ENCODE assay signal across 8 cellular contexts in genomic region chr17:6555331-6556120, GRCh38. TPM values are rescaled to one million over a fixed set of nuclear protein-coding genes. Genes with fewer than 3 reads are reported as not detected.
DNase-seq lines count a peak whose midpoint lies in the region; ATAC-seq and TF ChIP-seq lines count a peak whose summit lies in the region.

No MANE protein-coding gene starts in this region.

- H3K27me3 Mint-ChIP-seq in CD8-positive, alpha-beta memory T cell, result peaks cover 35 to 58% of the 10 kb centered on the region in 2 donors

- peaks cover 10% of the 10 kb centered on the region for H3K27me3 ChIP-seq in CD8-positive, alpha-beta memory T cell (ENCODE audit: insufficient read depth, low read length, poor library complexity, severe bottlenecking)
- H3K27me3 ChIP-seq in NT2/D1 (ENCODE audit: insufficient read depth, insufficient read length) (peaks cover 51% of the 10 kb centered on the region), ectodermal cell (ENCODE audit: control insufficient read depth, insufficient read depth, low read length, poor library complexity, severe bottlenecking) (peaks cover 62% of the 10 kb centered on the region)

- POLR2A ChIA-PET in CD8-positive, alpha-beta memory T cell (lab: Charles Lee), result no interaction called here

- H3K9me3 ChIP-seq in CD8-positive, alpha-beta memory T cell (ENCODE audit: low read length), result no peaks in the 10 kb centered on the region
- H3K9me3 ChIP-seq in NT2/D1 (ENCODE audit: insufficient read depth, low read length), result no peaks in the 10 kb centered on the region
- no peaks in the 10 kb centered on the region for H3K9me3 ChIP-seq in ectodermal cell (ENCODE audit: control insufficient read depth, low read length)
- H3K9me3 ChIP-seq in mucosa of descending colon, result no peaks in the 10 kb centered on the region

- H3K9me3 Mint-ChIP-seq in CD8-positive, alpha-beta memory T cell, result peaks cover 0 to 1% (median 0%) of the 10 kb centered on the region in 5 donors

- 2% methylated on average over 56 of the region's 56 CpGs for WGBS in ectodermal cell, 2 experiments
- 2% methylated on average over 56 of the region's 56 CpGs for WGBS in urinary bladder

- no peak overlapping the region for H3K27ac Mint-ChIP-seq in CD8-positive, alpha-beta memory T cell

- H3K4me3 Mint-ChIP-seq in CD8-positive, alpha-beta memory T cell, result peak overlapping the region; percentile 41 to 87 (median 68)

- intact Hi-C loops in mucosa of descending colon (cut with DNase I, micrococcal nuclease), result no loop called here

- H3K36me3 ChIP-seq in CD8-positive, alpha-beta memory T cell (ENCODE audit: insufficient read depth, low read length), result no peaks in the 10 kb centered on the region
- H3K36me3 ChIP-seq in NT2/D1 (ENCODE audit: insufficient read depth, insufficient read length, low read length), result no peaks in the 10 kb centered on the region
- H3K36me3 ChIP-seq in ectodermal cell (ENCODE audit: control insufficient read depth, insufficient read depth, low read length), result no peaks in the 10 kb centered on the region
- H3K36me3 ChIP-seq in mucosa of descending colon (ENCODE audit: low read depth), result no peaks in the 10 kb centered on the region
- H3K36me3 ChIP-seq in urinary bladder (ENCODE audit: insufficient read depth), result no peaks in the 10 kb centered on the region

- no peaks in the 10 kb centered on the region for H3K36me3 Mint-ChIP-seq in CD8-positive, alpha-beta memory T cell

- peak; percentile 67 for ATAC-seq in mucosa of descending colon

- no peak overlapping the region for H3K4me3 ChIP-seq in CD8-positive, alpha-beta memory T cell (ENCODE audit: low read length)
- peak overlapping the region; percentile 57 for H3K4me3 ChIP-seq in NT2/D1 (ENCODE audit: insufficient read length, low read depth)
- peak overlapping the region; percentile 40 for H3K4me3 ChIP-seq in ectodermal cell (ENCODE audit: insufficient read depth, low read depth, low read length)
- peak overlapping the region; percentile 32 for H3K4me3 ChIP-seq in mucosa of descending colon
- H3K4me3 ChIP-seq in urinary bladder (ENCODE audit: low read depth, low read length), result peak overlapping the region; percentile 60

- H3K27ac ChIP-seq in CD8-positive, alpha-beta memory T cell (ENCODE audit: low read depth, low read length), result no peak overlapping the region
- H3K27ac ChIP-seq in ectodermal cell (ENCODE audit: insufficient read depth, low read depth, low read length, poor library complexity, severe bottlenecking) (no peak overlapping the region), urinary bladder (ENCODE audit: low read depth) (no peak overlapping the region)

- DNase-seq in CD8-positive, alpha-beta memory T cell, result no peak
- DNase-seq in NT2/D1 (ENCODE audit: low read depth, low spot score) (no peak), mucosa of descending colon (peak; percentile 69 to 78 (median 75)), SHP77 treated with DMSO at 0.1 percent for 48 hours (lab: John Stamatoyannopoulos, UW) (no peak), NCI-H128 (lab: John Stamatoyannopoulos, UW; ENCODE audit: unreplicated experiment) (no peak), NCI-H1105 (lab: John Stamatoyannopoulos, UW) (no peak)

- no peaks in the 10 kb centered on the region for H3K4me1 ChIP-seq in CD8-positive, alpha-beta memory T cell (ENCODE audit: insufficient read depth, low read length)
- H3K4me1 ChIP-seq in NT2/D1 (ENCODE audit: insufficient read depth, insufficient read length), result peaks cover 13% of the 10 kb centered on the region
- H3K4me1 ChIP-seq in ectodermal cell (ENCODE audit: control insufficient read depth, insufficient read depth, low read length), result peaks cover 16% of the 10 kb centered on the region
- H3K4me1 ChIP-seq in mucosa of descending colon (ENCODE audit: low read depth), result peaks cover 11% of the 10 kb centered on the region
- H3K4me1 ChIP-seq in urinary bladder (ENCODE audit: insufficient read depth), result no peaks in the 10 kb centered on the region

- peak overlapping the region; percentile 24 for H3K9ac ChIP-seq in NT2/D1 (ENCODE audit: insufficient read length, low read depth)

- no peak for TF ChIP-seq CTCF in mucosa of descending colon (IDR thresholded peaks at IDR 0.05)

- peaks cover 6 to 21% (median 10%) of the 10 kb centered on the region in 3 donors for H3K4me1 Mint-ChIP-seq in CD8-positive, alpha-beta memory T cell

- CTCF ChIA-PET in CD8-positive, alpha-beta memory T cell (lab: Charles Lee), result no interaction called here

RNA-seq across cellular contexts. Expression of gene PITPNM3, which starts 0.8 kb away (rescaled TPM):
- under 1 TPM; 0.40 to 0.50 TPM for total RNA-seq in CD8-positive, alpha-beta memory T cell
- not detected for polyA plus RNA-seq in CD8-positive, alpha-beta memory T cell
- polyA plus RNA-seq in ectodermal cell (2013, experiment 1 of 4), result 3.7 TPM
- 5.7 TPM for polyA plus RNA-seq in ectodermal cell (2013, experiment 2 of 4)
- 3.3 TPM for polyA plus RNA-seq in ectodermal cell (2013, experiment 3 of 4)
- 4.7 TPM for polyA plus RNA-seq in ectodermal cell (2013, experiment 4 of 4)
- total RNA-seq in mucosa of descending colon, result 10 to 100 TPM; 12.2 to 15.9 (median 15.6) TPM
- total RNA-seq in urinary bladder, result 2.3 TPM
- polyA plus RNA-seq in urinary bladder, result 10.1 TPM

Comparison
In these comparisons a context has a peak if more than half of its experiments do, and no peak if none do; other contexts are left out.
1. DNase-seq: peak in mucosa of descending colon (3 of 3); none in CD8-positive, alpha-beta memory T cell (0 of 5), NT2/D1 (single experiment), SHP77 treated with DMSO at 0.1 percent for 48 hours (single experiment), NCI-H128 (single experiment) and NCI-H1105 (single experiment).